8 cellular contexts compared by ENCODE assay signal in the genomic region with DNA sequence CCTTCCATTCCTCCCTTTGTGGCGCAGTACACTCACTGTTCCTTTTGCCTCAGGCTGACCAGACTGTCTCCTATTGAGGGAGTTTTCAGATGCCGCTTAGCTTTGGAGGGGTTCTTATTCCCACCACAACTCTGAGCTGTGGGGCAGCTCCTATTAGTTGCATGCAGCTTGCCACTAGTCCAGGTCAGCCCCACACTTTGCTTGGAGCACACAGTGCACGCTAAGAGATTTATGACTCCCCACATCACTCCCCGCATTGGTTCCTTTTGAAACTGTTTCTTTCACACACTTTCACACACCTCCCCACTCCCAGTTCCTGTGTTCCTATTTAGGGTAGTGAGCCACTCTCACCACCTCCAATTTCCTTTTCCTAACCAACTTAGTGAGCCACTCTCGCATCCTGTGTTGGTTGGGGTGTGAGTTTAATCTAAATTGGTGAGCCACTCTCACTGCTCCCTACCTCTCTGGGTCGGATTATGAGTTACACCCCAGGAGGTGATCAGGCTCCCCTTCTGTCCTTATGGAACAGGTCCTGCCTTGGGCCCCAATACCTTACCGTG. TPM values are rescaled to one million over a fixed set of nuclear protein-coding genes. Genes with fewer than 3 reads are reported as not detected.
DNase-seq lines count a peak whose midpoint lies in the region; ATAC-seq and TF ChIP-seq lines count a peak whose summit lies in the region.

No MANE protein-coding gene starts in this region.

- H3K9me3 ChIP-seq in osteoblast (ENCODE audit: low read depth, low read length): peaks cover 3% of the 10 kb centered on the region
- H3K9me3 ChIP-seq in neural progenitor cell (ENCODE audit: low read depth): no peaks in the 10 kb centered on the region

- H3K4me3 ChIP-seq in osteoblast (ENCODE audit: insufficient read depth, low read length) (no peak overlapping the region), neural progenitor cell (no peak overlapping the region)

- H3K36me3 Mint-ChIP-seq in T-helper 2 cell treated with Interferon-gamma antibody and Interleukin-4, amounts not matched to agents 5 μg/mL and 100 μg/mL, for 36 hours (ENCODE audit: low read depth): peaks cover 2% of the 10 kb centered on the region
- no peaks in the 10 kb centered on the region for H3K36me3 Mint-ChIP-seq in neural progenitor cell
- peaks cover 10% of the 10 kb centered on the region for H3K36me3 Mint-ChIP-seq in glutamatergic neuron (ENCODE audit: unreplicated experiment)

- H3K27me3 Mint-ChIP-seq in T-helper 2 cell treated with Interferon-gamma antibody and Interleukin-4, amounts not matched to agents 5 μg/mL and 100 μg/mL, for 36 hours (ENCODE audit: low read depth): peaks cover 7% of the 10 kb centered on the region
- H3K27me3 Mint-ChIP-seq in neural progenitor cell (ENCODE audit: insufficient read depth, low read depth) (peaks cover 4% of the 10 kb centered on the region), glutamatergic neuron (ENCODE audit: unreplicated experiment) (no peaks in the 10 kb centered on the region)

- peak overlapping the region; percentile 60 for H3K27ac Mint-ChIP-seq in T-helper 2 cell treated with Interferon-gamma antibody and Interleukin-4, amounts not matched to agents 5 μg/mL and 100 μg/mL, for 36 hours
- H3K27ac Mint-ChIP-seq in neural progenitor cell (no peak overlapping the region), glutamatergic neuron (ENCODE audit: unreplicated experiment) (no peak overlapping the region)

- no peak overlapping the region for H3K27ac ChIP-seq in osteoblast (ENCODE audit: low read depth, low read length)
- no peak overlapping the region for H3K27ac ChIP-seq in neural progenitor cell

- no peaks in the 10 kb centered on the region for H3K4me1 ChIP-seq in osteoblast (ENCODE audit: insufficient read depth, low read length)
- no peaks in the 10 kb centered on the region for H3K4me1 ChIP-seq in neural progenitor cell

- H3F3A ChIP-seq in neural progenitor cell (ENCODE audit: low read depth): no peaks in the 10 kb centered on the region

- TF ChIP-seq CTCF in osteoblast (IDR thresholded peaks at IDR 0.05; ENCODE audit: extremely low read depth, low read depth, low read length) (no peak), neural progenitor cell (IDR thresholded peaks at IDR 0.05) (no peak), glutamatergic neuron (IDR thresholded peaks at IDR 0.05; ENCODE audit: partially characterized antibody, unreplicated experiment) (no peak)

- peak overlapping the region; percentile 79 for H3K4me3 Mint-ChIP-seq in T-helper 2 cell treated with Interferon-gamma antibody and Interleukin-4, amounts not matched to agents 5 μg/mL and 100 μg/mL, for 36 hours
- H3K4me3 Mint-ChIP-seq in neural progenitor cell (no peak overlapping the region), glutamatergic neuron (ENCODE audit: unreplicated experiment) (no peak overlapping the region)

- peaks cover 20% of the 10 kb centered on the region for H3K9me3 Mint-ChIP-seq in T-helper 2 cell treated with Interferon-gamma antibody and Interleukin-4, amounts not matched to agents 5 μg/mL and 100 μg/mL, for 36 hours
- peaks cover 11% of the 10 kb centered on the region for H3K9me3 Mint-ChIP-seq in neural progenitor cell
- peaks cover 1% of the 10 kb centered on the region for H3K9me3 Mint-ChIP-seq in glutamatergic neuron (ENCODE audit: unreplicated experiment)

- H4K20me1 ChIP-seq in osteoblast (ENCODE audit: insufficient read depth, low read length): no peaks in the 10 kb centered on the region
- no peaks in the 10 kb centered on the region for H4K20me1 ChIP-seq in neural progenitor cell (ENCODE audit: low read depth)

- H2AFZ ChIP-seq in osteoblast (ENCODE audit: low read length) (peak overlapping the region; percentile 98), neural progenitor cell (replicated peaks) (no peak overlapping the region)

- peaks cover 24% of the 10 kb centered on the region for H3K4me1 Mint-ChIP-seq in T-helper 2 cell treated with Interferon-gamma antibody and Interleukin-4, amounts not matched to agents 5 μg/mL and 100 μg/mL, for 36 hours (ENCODE audit: low read depth)
- H3K4me1 Mint-ChIP-seq in neural progenitor cell: peaks cover 9% of the 10 kb centered on the region
- no peaks in the 10 kb centered on the region for H3K4me1 Mint-ChIP-seq in glutamatergic neuron (ENCODE audit: low read depth, unreplicated experiment)

- DNase-seq in T-helper 2 cell treated with Interferon-gamma antibody and Interleukin-4, amounts not matched to agents 5 μg/mL and 100 μg/mL, for 36 hours (ENCODE audit: low spot score): peak; percentile 55
- DNase-seq in osteoblast (ENCODE audit: insufficient read length, low spot score, missing footprints) (no peak), AG08395 (ENCODE audit: low spot score) (no peak), neural progenitor cell (ENCODE audit: low spot score) (no peak), glutamatergic neuron (no peak), DMS79 treated with DMSO at 0.1 percent for 48 hours (lab: John Stamatoyannopoulos, UW) (no peak)

- H3K4me2 ChIP-seq in osteoblast (ENCODE audit: insufficient read depth, low read length): peak overlapping the region; percentile 85
- H3K4me2 ChIP-seq in neural progenitor cell: no peak overlapping the region

- H3K9ac ChIP-seq in neural progenitor cell: no peak overlapping the region

- H3K79me2 ChIP-seq in osteoblast (ENCODE audit: insufficient read depth, low read length) (no peaks in the 10 kb centered on the region), neural progenitor cell (ENCODE audit: low read depth) (no peaks in the 10 kb centered on the region)

- H3K36me3 ChIP-seq in osteoblast (ENCODE audit: insufficient read depth, low read length): no peaks in the 10 kb centered on the region
- H3K36me3 ChIP-seq in neural progenitor cell: no peaks in the 10 kb centered on the region

- H3K27me3 ChIP-seq in osteoblast (ENCODE audit: insufficient read depth, low read length) (peaks cover 9% of the 10 kb centered on the region), neural progenitor cell (no peaks in the 10 kb centered on the region)

- ATAC-seq in GM19395 (IDR thresholded peaks at IDR 0.05; ENCODE audit: unreplicated experiment) (peak; percentile 59), HG03039 (IDR thresholded peaks at IDR 0.05; ENCODE audit: unreplicated experiment) (peak; percentile 55)

RNA-seq across cellular contexts. Expression of gene ZNF485, which starts 10.4 kb away (rescaled TPM):
- total RNA-seq in osteoblast: 2.5 and 4.7 TPM in 2 replicates
- total RNA-seq in neural progenitor cell (ENCODE audit: low replicate concordance): 4.7 and 5.4 TPM in 2 replicates
- 3.4 TPM for total RNA-seq in glutamatergic neuron (ENCODE audit: unreplicated experiment)

RNA-seq across cellular contexts. Expression of gene ZNF239, which starts 21.4 kb away (rescaled TPM):
- total RNA-seq in osteoblast (4.7 and 5.0 TPM in 2 replicates), neural progenitor cell (ENCODE audit: low replicate concordance) (7.1 and 16.9 TPM in 2 replicates), glutamatergic neuron (ENCODE audit: unreplicated experiment) (4.1 TPM)

RNA-seq across cellular contexts. Expression of gene ZNF32, which starts 52.9 kb away (rescaled TPM):
- total RNA-seq in osteoblast (34.7 and 36.2 TPM in 2 replicates), neural progenitor cell (ENCODE audit: low replicate concordance) (40.8 and 50.7 TPM in 2 replicates), glutamatergic neuron (ENCODE audit: unreplicated experiment) (32.1 TPM)
